In genomic region chr13:21929400-21929799, GRCh38 we compare ENCODE assay signal across 19 cellular contexts.
"Had no signal": no experiment of that assay in that cellular context is flagged by ENCODE, and none has a peak within 500 bp of the region (broad histone marks: within the 10 kb centered on the region; RNA-seq: fewer than 3 reads in every experiment).

No MANE protein-coding gene starts in this region.

- H3K27me3 Mint-ChIP-seq: activated B cell treated with CpG ODN at 0.5 μM for 24 hours; activated CD4-positive, alpha-beta T cell treated with anti-CD3 and anti-CD28 coated beads for 36 hours; stimulated activated naive CD8-positive, alpha-beta T cell treated with anti-CD3 and anti-CD28 coated beads, Interleukin-15, Interleukin-2, amounts not matched to agents 100 ng/mL and 50 ng/mL, for 24 hours had no signal

- ATAC-seq: activated CD4-positive, alpha-beta T cell treated with anti-CD3 and anti-CD28 coated beads for 36 hours; activated T-cell treated with anti-CD3 and anti-CD28 coated beads, Interleukin-2, amount 50 U/mL, for 4 hours; natural killer cell treated with Interleukin-12 subunit alpha and Interleukin-12 subunit beta and Interleukin-15 and Interleukin-18, amount 100 ng/mL, for 72 hours; pancreas; right cardiac atrium; T-cell; upper lobe of right lung had no signal

- H3K27ac ChIP-seq: left ventricle myocardium inferior, pancreas, thyroid gland, upper lobe of right lung had no signal

- H3K4me3 ChIP-seq: left ventricle myocardium inferior, pancreas, thyroid gland, upper lobe of right lung had no signal

- H3K9me3 ChIP-seq: left ventricle myocardium inferior, pancreas, thyroid gland, upper lobe of right lung had no signal

- H3K9me3 Mint-ChIP-seq: activated B cell treated with CpG ODN at 0.5 μM for 24 hours; activated naive CD4-positive, alpha-beta T cell treated with anti-CD3 and anti-CD28 coated beads, Interleukin-2, amount 10 ng/mL, durations not matched to agents 7 days and 5 days; activated T-cell treated with anti-CD3 and anti-CD28 coated beads, Interleukin-2, amount 50 U/mL, for 4 hours; natural killer cell treated with Interleukin-12 subunit alpha and Interleukin-12 subunit beta and Interleukin-15 and Interleukin-18, amount 100 ng/mL, for 72 hours; stimulated activated naive CD8-positive, alpha-beta T cell treated with anti-CD3 and anti-CD28 coated beads, Interleukin-15, Interleukin-2, amounts not matched to agents 100 ng/mL and 50 ng/mL, for 24 hours; T-cell had no signal

- H3K4me1 ChIP-seq: left ventricle myocardium inferior, pancreas, upper lobe of right lung had no signal

- H3K4me3 Mint-ChIP-seq: activated B cell treated with CpG ODN at 0.5 μM for 24 hours; activated CD4-positive, alpha-beta T cell treated with anti-CD3 and anti-CD28 coated beads for 36 hours; activated naive CD4-positive, alpha-beta T cell treated with anti-CD3 and anti-CD28 coated beads, Interleukin-2, amount 10 ng/mL, durations not matched to agents 7 days and 5 days; activated T-cell treated with anti-CD3 and anti-CD28 coated beads, Interleukin-2, amount 50 U/mL, for 4 hours; natural killer cell treated with Interleukin-12 subunit alpha and Interleukin-12 subunit beta and Interleukin-15 and Interleukin-18, amount 100 ng/mL, for 72 hours; stimulated activated naive CD8-positive, alpha-beta T cell treated with anti-CD3 and anti-CD28 coated beads, Interleukin-15, Interleukin-2, amounts not matched to agents 100 ng/mL and 50 ng/mL, for 24 hours; T-cell had no signal

- H3K36me3 ChIP-seq: left ventricle myocardium inferior, pancreas, thyroid gland, upper lobe of right lung had no signal

- H3K36me3 Mint-ChIP-seq: activated naive CD4-positive, alpha-beta T cell treated with anti-CD3 and anti-CD28 coated beads, Interleukin-2, amount 10 ng/mL, durations not matched to agents 7 days and 5 days; natural killer cell treated with Interleukin-12 subunit alpha and Interleukin-12 subunit beta and Interleukin-15 and Interleukin-18, amount 100 ng/mL, for 72 hours; T-cell had no signal

- H3K27me3 ChIP-seq: pancreas, thyroid gland, upper lobe of right lung had no signal

- H3K27ac Mint-ChIP-seq: activated B cell treated with CpG ODN at 0.5 μM for 24 hours; activated CD4-positive, alpha-beta T cell treated with anti-CD3 and anti-CD28 coated beads for 36 hours; activated naive CD4-positive, alpha-beta T cell treated with anti-CD3 and anti-CD28 coated beads, Interleukin-2, amount 10 ng/mL, durations not matched to agents 7 days and 5 days; natural killer cell treated with Interleukin-12 subunit alpha and Interleukin-12 subunit beta and Interleukin-15 and Interleukin-18, amount 100 ng/mL, for 72 hours; stimulated activated naive CD8-positive, alpha-beta T cell treated with anti-CD3 and anti-CD28 coated beads, Interleukin-15, Interleukin-2, amounts not matched to agents 100 ng/mL and 50 ng/mL, for 24 hours; T-cell had no signal

- DNase-seq: activated B cell treated with CpG ODN at 0.5 μM for 24 hours; activated CD4-positive, alpha-beta T cell treated with anti-CD3 and anti-CD28 coated beads for 36 hours; activated CD4-positive, alpha-beta T cell treated with anti-CD3 and anti-CD28 coated beads, Interleukin-2, amount 50 U/mL, for 4 hours; activated CD8-positive, alpha-beta memory T cell treated with anti-CD3 and anti-CD28 coated beads for 24 hours; activated CD8-positive, alpha-beta memory T cell treated with anti-CD3 and anti-CD28 coated beads, Interleukin-2, amount 50 U/mL, for 4 hours; activated naive CD4-positive, alpha-beta T cell treated with anti-CD3 and anti-CD28 coated beads, Interleukin-2, amount 10 ng/mL, durations not matched to agents 7 days and 5 days; activated T-cell treated with anti-CD3 and anti-CD28 coated beads, Interleukin-2, amount 50 U/mL, for 4 hours; amygdala; left ventricle myocardium inferior; mammary epithelial cell; pancreas; right cardiac atrium; stimulated activated CD4-positive, alpha-beta T cell treated with anti-CD3 and anti-CD28 coated beads, Interleukin-12 subunit alpha, Interleukin-12 subunit beta, amount 100 ng/mL, for 4 hours; substantia nigra; T-cell; thyroid gland; upper lobe of right lung had no signal

- H3K4me1 Mint-ChIP-seq: activated B cell treated with CpG ODN at 0.5 μM for 24 hours; activated CD4-positive, alpha-beta T cell treated with anti-CD3 and anti-CD28 coated beads for 36 hours; activated naive CD4-positive, alpha-beta T cell treated with anti-CD3 and anti-CD28 coated beads, Interleukin-2, amount 10 ng/mL, durations not matched to agents 7 days and 5 days had no signal
